ENCODE assay signal across 8 cellular contexts in the genomic region with DNA sequence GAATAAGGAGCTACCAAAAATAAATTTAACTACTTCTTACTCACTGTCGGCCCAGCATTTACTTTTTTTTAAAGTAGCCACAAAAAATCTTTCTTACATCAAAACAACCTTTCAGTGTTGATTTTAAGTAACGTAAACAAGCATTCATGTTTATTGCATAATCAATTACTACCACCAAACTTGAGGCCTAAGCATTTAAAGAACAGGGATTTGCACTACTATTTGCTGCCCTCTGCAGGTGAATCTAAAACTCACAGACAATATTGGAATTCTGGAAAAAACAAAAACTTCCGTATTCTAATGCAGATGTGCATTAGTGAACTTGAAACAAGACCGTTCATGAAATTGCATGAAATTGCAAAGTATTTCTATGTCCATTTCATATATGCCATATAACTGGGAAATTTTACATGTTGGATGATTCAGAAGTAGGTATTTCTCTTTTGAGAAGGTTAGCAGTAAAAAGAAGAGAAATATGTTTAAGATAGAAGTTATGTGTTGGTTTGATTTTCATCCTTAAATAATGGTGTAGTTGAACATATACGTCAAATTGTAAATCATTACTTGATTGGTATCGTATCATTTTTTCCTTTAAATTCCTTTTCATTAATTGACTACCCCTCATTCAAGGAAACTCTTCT. TPM values are rescaled to one million over a fixed set of nuclear protein-coding genes. Genes with fewer than 3 reads are reported as not detected.
A peak's percentile ranks its signal among the peaks of the same experiment; 100 is the strongest.
DNase-seq lines count a peak whose midpoint lies in the region; ATAC-seq and TF ChIP-seq lines count a peak whose summit lies in the region.

No MANE protein-coding gene starts in this region.

- no peak overlapping the region for H3K27ac ChIP-seq in transverse colon

- intact Hi-C loops in transverse colon (cut with DNase I; ENCODE audit: low total_unique reads), result no loop called here

- H3K4me1 ChIP-seq in adipocyte (ENCODE audit: control insufficient read depth, insufficient read depth, low read length) (no peaks in the 10 kb centered on the region), transverse colon (no peaks in the 10 kb centered on the region)

- H3K9me3 Mint-ChIP-seq in activated T-helper 17 cell treated with anti-CD3 and anti-CD28 coated beads, Interleukin-2, amount 50 U/mL, for 72 hours, result no peaks in the 10 kb centered on the region

- in situ Hi-C loops in transverse colon (cut with MboI; ENCODE audit: low pct_ligation_motif_present in 1 of 4, low pct_unique_long_range_greater_than_20kb in 1 of 4, low sequenced_read_pairs in 3 of 4), result loop anchor here in 2 of 4 donors (10.0 to 25.0 kb wide), 2 partner anchors 241 to 648 kb away; no protein-coding TSS in a partner anchor

- DNase-seq in AG10803 (ENCODE audit: low read depth) (peak; percentile 61), GM10266 (ENCODE audit: extremely low spot score) (peak; percentile 19), LoVo (ENCODE audit: low spot score) (peak; percentile 45), adipocyte (ENCODE audit: low read depth) (peak; percentile 82), iPS-NIHi7 (ENCODE audit: extremely low spot score) (peak; percentile 25), transverse colon (no peak), activated T-cell treated with anti-CD3 and anti-CD28 coated beads for 4 hours (no peak)

- H3K4me3 Mint-ChIP-seq in activated T-helper 17 cell treated with anti-CD3 and anti-CD28 coated beads, Interleukin-2, amount 50 U/mL, for 72 hours, result no peak overlapping the region

- ATAC-seq in activated T-helper 17 cell treated with anti-CD3 and anti-CD28 coated beads, Interleukin-2, amount 50 U/mL, for 72 hours (replicated peaks), result no peak

- H3K4me3 ChIP-seq in AG10803 (ENCODE audit: low read length), result no peak overlapping the region
- no peak overlapping the region for H3K4me3 ChIP-seq in adipocyte (ENCODE audit: low read length)
- no peak overlapping the region for H3K4me3 ChIP-seq in transverse colon

- no peak for TF ChIP-seq EP300 in transverse colon (IDR thresholded peaks at IDR 0.05; ENCODE audit: low read depth)

- H3K9ac ChIP-seq in adipocyte (ENCODE audit: low read length), result peak overlapping the region; percentile 21

- no peaks in the 10 kb centered on the region for H3K36me3 Mint-ChIP-seq in activated T-helper 17 cell treated with anti-CD3 and anti-CD28 coated beads, Interleukin-2, amount 50 U/mL, for 72 hours (ENCODE audit: low read depth)

- no peaks in the 10 kb centered on the region for H3K4me1 Mint-ChIP-seq in activated T-helper 17 cell treated with anti-CD3 and anti-CD28 coated beads, Interleukin-2, amount 50 U/mL, for 72 hours

- no peak overlapping the region for H3K27ac Mint-ChIP-seq in activated T-helper 17 cell treated with anti-CD3 and anti-CD28 coated beads, Interleukin-2, amount 50 U/mL, for 72 hours

- TF ChIP-seq CTCF in AG10803 (conservative IDR thresholded peaks at IDR 0.05; ENCODE audit: low read length) (peak; percentile 87), GM10266 (IDR thresholded peaks at IDR 0.05; ENCODE audit: control insufficient read depth, insufficient read depth, low read depth, missing control alignments) (peak; percentile 61), transverse colon (IDR thresholded peaks at IDR 0.05) (peak; percentile 65 to 80 (median 70))

- TF ChIP-seq POLR2A in transverse colon (IDR thresholded peaks at IDR 0.05), result no peak

- H3K9me3 ChIP-seq in adipocyte (ENCODE audit: control insufficient read depth, low read length) (no peaks in the 10 kb centered on the region), transverse colon (no peaks in the 10 kb centered on the region)

- WGBS in transverse colon (ENCODE audit: low coverage in 1 of 2), 2 donors, result 45 to 49% methylated on average over 6 of the region's 6 CpGs

- H3K36me3 ChIP-seq in adipocyte (ENCODE audit: control insufficient read depth, insufficient read depth, low read length, severe bottlenecking), result no peaks in the 10 kb centered on the region
- no peaks in the 10 kb centered on the region for H3K36me3 ChIP-seq in transverse colon

- peaks cover 8% of the 10 kb centered on the region for H3K27me3 Mint-ChIP-seq in activated T-helper 17 cell treated with anti-CD3 and anti-CD28 coated beads, Interleukin-2, amount 50 U/mL, for 72 hours

- no peaks in the 10 kb centered on the region for H3K27me3 ChIP-seq in adipocyte (replicated peaks; ENCODE audit: control insufficient read depth, insufficient read depth, low read length)
- H3K27me3 ChIP-seq in transverse colon, result no peaks in the 10 kb centered on the region

RNA-seq across cellular contexts. Expression of a gene that starts 55.6 kb away (rescaled TPM):
- 100 to 1,000 TPM in 1 of 4 donors, 10 to 100 TPM in 3; 36.7 to 264 (median 63.2) TPM for total RNA-seq in transverse colon
- 100 to 1,000 TPM; 100 to 103 TPM for total RNA-seq in activated T-helper 17 cell treated with anti-CD3 and anti-CD28 coated beads, Interleukin-2, amount 50 U/mL, for 72 hours

RNA-seq across cellular contexts. Expression of a gene that starts 55.8 kb away (rescaled TPM):
- 10 to 100 TPM in 3 of 4 donors, 1 to 10 TPM in 1; 7.2 to 16.8 (median 13.5) TPM for total RNA-seq in transverse colon
- total RNA-seq in activated T-helper 17 cell treated with anti-CD3 and anti-CD28 coated beads, Interleukin-2, amount 50 U/mL, for 72 hours, result 10 to 100 TPM; 24.6 to 37.0 TPM

Comparison
In these comparisons a context has a peak if more than half of its experiments do, and no peak if none do; other contexts are left out.
1. DNase-seq: peak in AG10803 (single experiment), GM10266 (single experiment), LoVo (single experiment), adipocyte (single experiment) and iPS-NIHi7 (single experiment); none in transverse colon (single experiment) and activated T-cell treated with anti-CD3 and anti-CD28 coated beads for 4 hours (single experiment).
2. Peak in every context shown above with its lines, with median percentiles within 50 percentile points of each other: CTCF ChIP-seq.